Comparison of ENCODE assay signal across 13 cellular contexts in the genomic region with DNA sequence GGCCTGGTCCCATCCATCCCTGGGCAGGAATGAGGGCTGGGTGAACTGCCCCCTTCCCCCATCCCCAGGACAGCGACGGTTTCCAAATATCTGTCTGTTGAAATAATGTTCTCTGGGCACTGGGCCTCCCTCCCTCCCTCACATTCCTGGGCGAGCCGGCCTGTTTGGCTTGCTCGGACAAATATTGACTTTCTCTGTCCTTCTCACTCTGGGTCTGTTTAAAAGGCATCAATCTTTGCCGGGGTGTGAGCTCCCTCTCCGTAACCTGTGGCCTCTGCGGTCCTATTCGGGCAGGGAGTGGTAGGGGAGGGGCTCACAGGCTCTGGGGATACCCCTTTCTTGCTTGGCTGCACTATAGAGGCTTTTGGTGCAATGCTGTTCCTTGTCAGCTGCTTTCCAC. TPM values are rescaled to one million over a fixed set of nuclear protein-coding genes. Genes with fewer than 3 reads are reported as not detected.
A peak's percentile ranks its signal among the peaks of the same experiment; 100 is the strongest.
DNase-seq lines count a peak whose midpoint lies in the region; ATAC-seq, FAIRE-seq and TF ChIP-seq lines count a peak whose summit lies in the region.
"Had no signal": no experiment of that assay in that cellular context is flagged by ENCODE, and none has a peak within 500 bp of the region (broad histone marks: within the 10 kb centered on the region; RNA-seq: fewer than 3 reads in every experiment).

No MANE protein-coding gene starts in this region.

- POLR2A ChIA-PET in A549 (lab: Yijun Ruan, JAX) (interaction anchor here (0.6 kb wide), 2 partner anchors 41 to 118 kb away, joined by 3 to 6 read pairs; a partner anchor contains a TSS), HEK293T (lab: Yijun Ruan, JAX) (interaction anchor here (1.0 kb wide), 1 partner anchor 40 kb away, joined by 3 read pairs; a partner anchor contains a TSS)

- peaks cover 19% of the 10 kb centered on the region for H3K27me3 Mint-ChIP-seq in nephron (ENCODE audit: low read depth)

- no peaks in the 10 kb centered on the region for H3K36me3 ChIP-seq in duodenal mucosa (ENCODE audit: control insufficient read depth in 1 of 2, insufficient read depth in 2 of 2, low read length in 2 of 2)

- peak overlapping the region; percentile 64 for H3K4me2 ChIP-seq in A549

- H3K27ac Mint-ChIP-seq in nephron = peak overlapping the region; percentile 4 to 80 (median 79)
- H3K27ac Mint-ChIP-seq: activated naive CD8-positive, alpha-beta T cell treated with anti-CD3 and anti-CD28 coated beads, Interleukin-2, amount 50 U/mL, for 24 hours had no signal

- CTCF ChIA-PET in A549 (lab: Yijun Ruan, JAX) (interaction anchor here (1.0 to 1.5 kb wide), 3 partner anchors 34 to 233 kb away, joined by 3 to 6 read pairs (median 3); no protein-coding TSS in a partner anchor), HEK293T (lab: Yijun Ruan, JAX) (no interaction called here)

- H3K4me1 ChIP-seq in A549 (peaks cover 57% of the 10 kb centered on the region), duodenal mucosa (ENCODE audit: control insufficient read depth in 1 of 2, insufficient read depth in 2 of 2, low read length in 2 of 2) (peaks cover 15 to 16% of the 10 kb centered on the region in 2 donors)

- no peak for TF ChIP-seq POLR2A in A549 (IDR thresholded peaks at IDR 0.05; ENCODE audit: low read length)

- H3K9me3 ChIP-seq in A549 (no peaks in the 10 kb centered on the region), duodenal mucosa (ENCODE audit: control insufficient read depth in 1 of 2, low read length in 2 of 2) (no peaks in the 10 kb centered on the region)

- WGBS in A549 (ENCODE audit: missing lambda C conversion rate) = 3% methylated on average over 9 of the region's 9 CpGs

- H3K4me1 Mint-ChIP-seq in nephron = peaks cover 17% of the 10 kb centered on the region
- H3K4me1 Mint-ChIP-seq: activated naive CD8-positive, alpha-beta T cell treated with anti-CD3 and anti-CD28 coated beads, Interleukin-2, amount 50 U/mL, for 24 hours had no signal

- TF ChIP-seq CTCF in A549 (IDR thresholded peaks at IDR 0.05) (no peak), nephron (IDR thresholded peaks at IDR 0.05; ENCODE audit: unreplicated experiment in 3 of 3) (no peak)

- TF ChIP-seq RAD21 in A549 (conservative IDR thresholded peaks at IDR 0.05 in 1 of 2, IDR thresholded peaks at IDR 0.05 in 1 of 2) = peak in 1 of 2 experiments; percentile 19; a peak in 1 of 5 replicates

- H3K9me3 Mint-ChIP-seq in nephron = peaks cover 2% of the 10 kb centered on the region
- H3K9me3 Mint-ChIP-seq: activated naive CD8-positive, alpha-beta T cell treated with anti-CD3 and anti-CD28 coated beads, Interleukin-2, amount 50 U/mL, for 24 hours had no signal

- TF ChIP-seq EP300 in A549 (IDR thresholded peaks at IDR 0.05) = peak; percentile 21 to 41; a peak in 1 of 5 replicates

- H3K9ac ChIP-seq in duodenal mucosa (ENCODE audit: low read depth in 1 of 2, low read length in 2 of 2) = no peak overlapping the region

- H3K27ac ChIP-seq in A549 (peak overlapping the region; percentile 77 to 79), duodenal mucosa (ENCODE audit: low read depth, low read length) (peak overlapping the region; percentile 11)

- H3K4me3 Mint-ChIP-seq in nephron = peak overlapping the region in 1 of 3 experiments; percentile 24
- H3K4me3 Mint-ChIP-seq: activated naive CD8-positive, alpha-beta T cell treated with anti-CD3 and anti-CD28 coated beads, Interleukin-2, amount 50 U/mL, for 24 hours had no signal

- H3K4me3 ChIP-seq in A549 = no peak overlapping the region
- H3K4me3 ChIP-seq in duodenal mucosa (ENCODE audit: low read depth in 1 of 2, low read length in 2 of 2) = peak overlapping the region in 1 of 2 donors; percentile 5

- ATAC-seq in A549 (peak; percentile 85 to 95), HG03571 (IDR thresholded peaks at IDR 0.05; ENCODE audit: unreplicated experiment) (no peak), GM19023 (IDR thresholded peaks at IDR 0.05; ENCODE audit: unreplicated experiment) (no peak)
- ATAC-seq: activated naive CD8-positive, alpha-beta T cell treated with anti-CD3 and anti-CD28 coated beads, Interleukin-2, amount 50 U/mL, for 24 hours had no signal

- peaks cover 0 to 3% of the 10 kb centered on the region in 2 donors for H3K27me3 ChIP-seq in duodenal mucosa (ENCODE audit: control insufficient read depth in 1 of 2, insufficient read depth in 2 of 2, low read length in 2 of 2)

- H3K36me3 Mint-ChIP-seq in nephron (ENCODE audit: low read depth) = no peaks in the 10 kb centered on the region

- peak; percentile 33 to 85 for DNase-seq in A549 (ENCODE audit: low read depth in 1 of 2, low spot score in 1 of 2)
- peak; percentile 59 for DNase-seq in HT-29 (ENCODE audit: low spot score)
- no peak for DNase-seq in NCI-H2081 treated with DMSO at 0.1 percent for 48 hours (lab: John Stamatoyannopoulos, UW)
- no peak for DNase-seq in HEK293T (ENCODE audit: extremely low spot score)
- DNase-seq: activated naive CD8-positive, alpha-beta T cell treated with anti-CD3 and anti-CD28 coated beads, Interleukin-2, amount 50 U/mL, for 24 hours; dermis blood vessel endothelial cell; foreskin fibroblast had no signal

- no peak for FAIRE-seq in A549 (lab: Jason Lieb, UNC)
- FAIRE-seq: GM18507, TTC549 had no signal

TF ChIP-seq in A549, 52 proteins besides CTCF, POLR2A, EP300 and RAD21 (continues in another document):
- TF ChIP-seq, protein P1, sequence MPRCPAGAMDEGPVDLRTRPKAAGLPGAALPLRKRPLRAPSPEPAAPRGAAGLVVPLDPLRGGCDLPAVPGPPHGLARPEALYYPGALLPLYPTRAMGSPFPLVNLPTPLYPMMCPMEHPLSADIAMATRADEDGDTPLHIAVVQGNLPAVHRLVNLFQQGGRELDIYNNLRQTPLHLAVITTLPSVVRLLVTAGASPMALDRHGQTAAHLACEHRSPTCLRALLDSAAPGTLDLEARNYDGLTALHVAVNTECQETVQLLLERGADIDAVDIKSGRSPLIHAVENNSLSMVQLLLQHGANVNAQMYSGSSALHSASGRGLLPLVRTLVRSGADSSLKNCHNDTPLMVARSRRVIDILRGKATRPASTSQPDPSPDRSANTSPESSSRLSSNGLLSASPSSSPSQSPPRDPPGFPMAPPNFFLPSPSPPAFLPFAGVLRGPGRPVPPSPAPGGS (IDR thresholded peaks at IDR 0.05) = 0 out of 3 replicates have a peak, but pooled peaks have one; percentile 49
- TF ChIP-seq FOSL2 (IDR thresholded peaks at IDR 0.05) (no peak), FOSL2 (CRISPR knock-in tag; IDR thresholded peaks at IDR 0.05) (no peak), GATA3 (IDR thresholded peaks at IDR 0.05; ENCODE audit: borderline replicate concordance) (peak; percentile 86), CEBPB (IDR thresholded peaks at IDR 0.05) (peak; percentile 44 to 80; a peak in 2 of 4 replicates)
- TF ChIP-seq, protein P2, sequence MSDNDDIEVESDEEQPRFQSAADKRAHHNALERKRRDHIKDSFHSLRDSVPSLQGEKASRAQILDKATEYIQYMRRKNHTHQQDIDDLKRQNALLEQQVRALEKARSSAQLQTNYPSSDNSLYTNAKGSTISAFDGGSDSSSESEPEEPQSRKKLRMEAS (IDR thresholded peaks at IDR 0.05) = peak; percentile 47; the same call in 1 of the 2 replicates
- TF ChIP-seq, protein P3, sequence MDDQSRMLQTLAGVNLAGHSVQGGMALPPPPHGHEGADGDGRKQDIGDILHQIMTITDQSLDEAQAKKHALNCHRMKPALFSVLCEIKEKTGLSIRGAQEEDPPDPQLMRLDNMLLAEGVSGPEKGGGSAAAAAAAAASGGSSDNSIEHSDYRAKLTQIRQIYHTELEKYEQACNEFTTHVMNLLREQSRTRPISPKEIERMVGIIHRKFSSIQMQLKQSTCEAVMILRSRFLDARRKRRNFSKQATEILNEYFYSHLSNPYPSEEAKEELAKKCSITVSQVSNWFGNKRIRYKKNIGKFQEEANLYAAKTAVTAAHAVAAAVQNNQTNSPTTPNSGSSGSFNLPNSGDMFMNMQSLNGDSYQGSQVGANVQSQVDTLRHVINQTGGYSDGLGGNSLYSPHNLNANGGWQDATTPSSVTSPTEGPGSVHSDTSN (IDR thresholded peaks at IDR 0.05) = 0 out of 2 replicates have a peak, but pooled peaks have one; percentile 23

TF ChIP-seq in HEK293T, 16 proteins besides CTCF, POLR2A, EP300 and RAD21:
- TF ChIP-seq ELF4 (IDR thresholded peaks at IDR 0.05) = no peak
- TF ChIP-seq SUZ12 (IDR thresholded peaks at IDR 0.05) = no peak
- no peak for TF ChIP-seq FOXM1 (IDR thresholded peaks at IDR 0.05; ENCODE audit: borderline replicate concordance)
- TF ChIP-seq, protein P4, sequence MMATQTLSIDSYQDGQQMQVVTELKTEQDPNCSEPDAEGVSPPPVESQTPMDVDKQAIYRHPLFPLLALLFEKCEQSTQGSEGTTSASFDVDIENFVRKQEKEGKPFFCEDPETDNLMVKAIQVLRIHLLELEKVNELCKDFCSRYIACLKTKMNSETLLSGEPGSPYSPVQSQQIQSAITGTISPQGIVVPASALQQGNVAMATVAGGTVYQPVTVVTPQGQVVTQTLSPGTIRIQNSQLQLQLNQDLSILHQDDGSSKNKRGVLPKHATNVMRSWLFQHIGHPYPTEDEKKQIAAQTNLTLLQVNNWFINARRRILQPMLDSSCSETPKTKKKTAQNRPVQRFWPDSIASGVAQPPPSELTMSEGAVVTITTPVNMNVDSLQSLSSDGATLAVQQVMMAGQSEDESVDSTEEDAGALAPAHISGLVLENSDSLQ (IDR thresholded peaks at IDR 0.05) = no peak
- no peak for TF ChIP-seq CTBP1 (IDR thresholded peaks at IDR 0.05; ENCODE audit: borderline replicate concordance)
- no peak for TF ChIP-seq TARDBP (IDR thresholded peaks at IDR 0.05)
- no peak for TF ChIP-seq ZNF384 (IDR thresholded peaks at IDR 0.05)
- TF ChIP-seq BHLHE40 (IDR thresholded peaks at IDR 0.05; ENCODE audit: borderline replicate concordance) = no peak
- no peak for TF ChIP-seq NFRKB (IDR thresholded peaks at IDR 0.05)
- no peak for TF ChIP-seq HDGF (IDR thresholded peaks at IDR 0.05; ENCODE audit: borderline replicate concordance)
- TF ChIP-seq LEF1 (IDR thresholded peaks at IDR 0.05; ENCODE audit: borderline replicate concordance) = no peak
- no peak for TF ChIP-seq SP1 (IDR thresholded peaks at IDR 0.05)

RNA-seq across cellular contexts. Expression of a gene that starts 40.2 kb away (rescaled TPM):
- polyA plus RNA-seq in A549 (2011; rRNA removed) (0.12 and 0.13 TPM in 2 replicates), A549 (2017; fragmentation: RNase III; extraction: RNeasy Plus Mini Kit Qiagen cat#74134 plus additional on column Dnase treatment) (0.22 to 0.50 TPM (median 0.35 TPM) in 3 replicates)
- 0.17 and 0.25 TPM in 2 replicates for polyA plus RNA-seq in A549 (2012; cell fraction: cytosol; rRNA removed)
- 0.24 and 0.38 TPM in 2 replicates for polyA plus RNA-seq in A549 (2012; cell fraction: nucleus; rRNA removed)
- 0.17 and 0.24 TPM in 2 replicates for polyA minus RNA-seq in A549 (2011; rRNA and poly(A)+ RNA removed)
- 2.8 TPM in 2 replicates for total RNA-seq in HT-29 (2014; rRNA removed; shearing (Covaris generic))

Comparison
In these comparisons a context has a peak if more than half of its experiments do, and no peak if none do; other contexts are left out.
1. ATAC-seq: peak in A549 (2 of 2); none in HG03571 (single experiment) and GM19023 (single experiment).
2. DNase-seq: peak in A549 (2 of 2) and HT-29 (single experiment); none in NCI-H2081 treated with DMSO at 0.1 percent for 48 hours (single experiment) and HEK293T (single experiment).